Comparison of ENCODE assay signal across 8 cellular contexts in genomic region chr9:137666950-137667670, GRCh38. TPM values are rescaled to one million over a fixed set of nuclear protein-coding genes. Genes with fewer than 3 reads are reported as not detected.
DNase-seq lines count a peak whose midpoint lies in the region; ATAC-seq and TF ChIP-seq lines count a peak whose summit lies in the region.

No MANE protein-coding gene starts in this region.

- no peak for TF ChIP-seq POLR2A in sigmoid colon (IDR thresholded peaks at IDR 0.05)

- DNase-seq in NCI-H82 (lab: John Stamatoyannopoulos, UW) (peak; percentile 28), NCI-H82 treated with DMSO at 0.1 percent for 48 hours (lab: John Stamatoyannopoulos, UW; ENCODE audit: unreplicated experiment) (no peak), NCI-H526 (lab: John Stamatoyannopoulos, UW) (peak; percentile 96), head of caudate nucleus (peak in 31 of 42 donors; percentile 4 to 74 (median 48)), sigmoid colon (peak; percentile 30), cerebellar nuclear complex (lab: John Stamatoyannopoulos, UW) (no peak)
- DNase-seq in activated effector memory CD4-positive, alpha-beta T cell treated with anti-CD3 and anti-CD28 coated beads, Interleukin-2, amount 50 U/mL, for 16 hours = no peak

- no peak for ATAC-seq in HG03196 (IDR thresholded peaks at IDR 0.05; ENCODE audit: unreplicated experiment)

- H3K9me3 ChIP-seq in sigmoid colon = no peaks in the 10 kb centered on the region

- no peak for TF ChIP-seq CTCF in sigmoid colon (IDR thresholded peaks at IDR 0.05)

- H3K4me3 ChIP-seq in sigmoid colon = no peak overlapping the region

- intact Hi-C loops in head of caudate nucleus (cut with DNase I) = no loop called here
- intact Hi-C loops in sigmoid colon (cut with DNase I) = no loop called here

- H3K27ac ChIP-seq in sigmoid colon = peak overlapping the region in 1 of 4 donors; percentile 66

- no peak for TF ChIP-seq EP300 in sigmoid colon (IDR thresholded peaks at IDR 0.05)

- H3K36me3 ChIP-seq in sigmoid colon = no peaks in the 10 kb centered on the region

- WGBS in sigmoid colon, 2 donors = 69 to 85% methylated on average over 16 of the region's 16 CpGs

- peaks cover 0 to 45% (median 35%) of the 10 kb centered on the region in 4 donors for H3K4me1 ChIP-seq in sigmoid colon

- H3K27me3 ChIP-seq in sigmoid colon = no peaks in the 10 kb centered on the region

RNA-seq across cellular contexts. Expression of gene EHMT1, which starts 48.3 kb away (rescaled TPM):
- total RNA-seq in sigmoid colon = 10 to 100 TPM; 60.4 to 91.4 (median 70.7) TPM
- 10 to 100 TPM; 19.2 to 54.9 (median 28.2) TPM for polyA plus RNA-seq in sigmoid colon

Comparison
In these comparisons a context has a peak if more than half of its experiments do, and no peak if none do; other contexts are left out.
1. DNase-seq: peak in NCI-H82 (single experiment), NCI-H526 (2 of 2), head of caudate nucleus (31 of 42) and sigmoid colon (single experiment); none in NCI-H82 treated with DMSO at 0.1 percent for 48 hours (single experiment), cerebellar nuclear complex (0 of 2) and activated effector memory CD4-positive, alpha-beta T cell treated with anti-CD3 and anti-CD28 coated beads, Interleukin-2, amount 50 U/mL, for 16 hours (single experiment).